Comparison of ENCODE assay signal across 8 cellular contexts in the genomic region with DNA sequence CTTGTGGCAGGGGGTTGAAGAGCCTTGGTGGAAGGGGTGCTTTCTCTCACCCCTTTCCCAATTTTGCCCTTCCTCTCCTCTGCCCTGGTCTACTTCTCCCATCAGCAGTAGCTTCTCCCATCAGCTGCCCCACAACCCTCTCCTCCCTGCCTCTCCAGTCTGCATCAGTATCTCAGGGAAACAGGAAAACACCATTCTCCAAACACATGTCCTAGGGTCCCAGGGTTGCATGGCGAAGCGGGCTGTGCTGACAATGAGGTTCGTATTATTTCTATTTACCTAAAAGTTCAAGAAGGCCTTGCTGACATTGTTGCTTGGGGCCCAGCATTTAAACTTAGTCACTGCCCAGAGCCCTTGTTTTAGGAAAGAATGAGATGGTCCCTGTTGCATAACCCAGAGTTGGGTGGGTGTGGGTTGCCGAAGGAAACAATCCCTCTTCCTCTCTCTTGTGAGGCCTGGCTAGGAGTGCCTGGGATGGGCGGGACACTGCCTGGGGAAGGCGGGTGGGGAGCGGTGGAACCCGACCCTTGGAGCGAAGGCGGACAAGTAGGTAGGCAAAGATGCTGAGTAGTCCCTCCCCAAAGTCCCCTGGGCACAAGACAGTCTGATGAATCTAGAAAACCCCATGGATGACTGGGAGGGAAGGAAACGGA. TPM values are rescaled to one million over a fixed set of nuclear protein-coding genes. Genes with fewer than 3 reads are reported as not detected.
DNase-seq lines count a peak whose midpoint lies in the region; ATAC-seq and TF ChIP-seq lines count a peak whose summit lies in the region.
"Had no signal": no experiment of that assay in that cellular context is flagged by ENCODE, and none has a peak within 500 bp of the region (broad histone marks: within the 10 kb centered on the region; RNA-seq: fewer than 3 reads in every experiment).

No MANE protein-coding gene starts in this region.

- ATAC-seq in GM18861 (IDR thresholded peaks at IDR 0.05; ENCODE audit: unreplicated experiment) (no peak), HG03045 (IDR thresholded peaks at IDR 0.05; ENCODE audit: unreplicated experiment) (no peak)

- peak overlapping the region; percentile 97 for H3K27ac ChIP-seq in ascending aorta

- H3K36me3 ChIP-seq in ascending aorta = peaks cover 9% of the 10 kb centered on the region in 2 donors

- H3K4me3 ChIP-seq in HFF-Myc (replicated peaks; ENCODE audit: low read depth, low read length) (peak overlapping the region; percentile 52), ascending aorta (peak overlapping the region; percentile 85 to 86), iPS-18c (ENCODE audit: insufficient read depth, low read depth, low read length) (peak overlapping the region; percentile 84)

- intact Hi-C loops in ascending aorta (cut with DNase I) = loop anchor here (5.0 kb wide), 1 partner anchor 61 kb away; no protein-coding TSS in a partner anchor

- H3K27me3 ChIP-seq in ascending aorta = no peaks in the 10 kb centered on the region

- no peak for DNase-seq in HFF-Myc (ENCODE audit: extremely low read depth, low read depth)
- peak; percentile 33 to 94 for DNase-seq in ascending aorta (ENCODE audit: low spot score in 2 of 2)
- peak; percentile 98 for DNase-seq in stromal cell of bone marrow (ENCODE audit: low read depth)
- no peak for DNase-seq in glomerular visceral epithelial cell (ENCODE audit: extremely low spot score)
- DNase-seq: substantia nigra had no signal

- TF ChIP-seq CTCF in HFF-Myc (IDR thresholded peaks at IDR 0.05; ENCODE audit: low read depth, low read length, missing control alignments) (no peak), ascending aorta (IDR thresholded peaks at IDR 0.05) (no peak)

- H3K9me3 ChIP-seq in ascending aorta (no peaks in the 10 kb centered on the region), iPS-18c (ENCODE audit: control insufficient read depth, insufficient read depth, low read length) (no peaks in the 10 kb centered on the region)

- H3K4me1 ChIP-seq in ascending aorta = peaks cover 0 to 22% of the 10 kb centered on the region in 2 donors

RNA-seq across cellular contexts. Expression of a gene that starts 1.3 kb away (rescaled TPM):
- 1,664 TPM for total RNA-seq in ascending aorta

RNA-seq across cellular contexts. Expression of a gene that starts 7.1 kb away (rescaled TPM):
- total RNA-seq in ascending aorta = not detected

RNA-seq across cellular contexts. Expression of a gene that starts 17.0 kb away (rescaled TPM):
- 48.6 TPM for total RNA-seq in ascending aorta

RNA-seq across cellular contexts. Expression of a gene that starts 46.4 kb away (rescaled TPM):
- 608 TPM for total RNA-seq in ascending aorta

Comparison
In these comparisons a context has a peak if more than half of its experiments do, and no peak if none do; other contexts are left out.
1. DNase-seq: peak in ascending aorta (2 of 2) and stromal cell of bone marrow (single experiment); none in HFF-Myc (single experiment) and glomerular visceral epithelial cell (single experiment).
2. Peak in every context shown above with its lines, with median percentiles within 50 percentile points of each other: H3K4me3 ChIP-seq.